Comparison of ENCODE assay signal across 8 cellular contexts in the genomic region with DNA sequence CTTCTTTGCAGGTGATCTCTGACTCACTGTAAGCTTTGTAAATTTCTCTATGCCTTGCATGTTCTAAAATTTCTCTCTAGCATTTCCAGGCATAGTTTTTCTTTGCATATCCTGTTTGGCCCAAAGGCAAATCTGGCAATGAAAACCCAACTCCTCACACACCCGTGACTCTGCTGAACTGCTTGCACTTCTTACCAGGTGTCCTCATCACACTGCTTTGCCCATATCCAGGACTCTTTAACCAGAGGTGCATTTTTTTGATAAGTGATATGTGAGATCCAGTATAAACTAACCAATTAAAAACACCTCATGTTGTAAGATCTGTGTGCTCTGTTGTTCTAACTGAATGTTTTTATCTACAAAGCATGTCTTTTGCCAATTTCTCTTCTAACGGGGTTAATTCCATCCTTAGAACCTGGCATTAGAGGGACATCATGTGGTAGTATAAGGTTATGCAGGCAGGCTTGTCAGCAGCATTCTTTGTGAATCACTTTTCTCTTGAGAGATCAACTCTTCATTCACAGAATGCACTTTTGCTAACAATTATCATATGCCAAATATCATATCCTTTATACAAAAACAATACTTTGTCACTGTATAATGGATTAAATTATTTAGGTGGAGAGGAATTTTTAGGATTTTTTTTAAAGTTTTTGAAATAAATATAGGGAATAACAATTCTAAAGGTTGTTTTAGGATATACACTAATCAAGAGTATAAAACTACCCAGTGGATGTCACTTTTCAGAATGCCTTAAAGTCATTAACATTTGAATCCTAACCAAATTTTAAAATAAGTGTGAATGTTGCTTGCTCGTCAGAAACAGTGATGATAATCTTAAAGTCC. TPM values are rescaled to one million over a fixed set of nuclear protein-coding genes. Genes with fewer than 3 reads are reported as not detected.
DNase-seq lines count a peak whose midpoint lies in the region; ATAC-seq and TF ChIP-seq lines count a peak whose summit lies in the region.

No MANE protein-coding gene starts in this region.

- BruUV-seq in MCF 10A (replicated peaks; lab: Mats Ljungman, UMichigan), result no TSS peak

- no peaks in the 10 kb centered on the region for H3K9me3 Mint-ChIP-seq in MCF 10A (ENCODE audit: unreplicated experiment)
- no peaks in the 10 kb centered on the region for H3K9me3 Mint-ChIP-seq in activated CD4-positive, alpha-beta memory T cell treated with anti-CD3 and anti-CD28 coated beads for 36 hours

- H3K27me3 Mint-ChIP-seq in MCF 10A (ENCODE audit: insufficient read depth, unreplicated experiment), result no peaks in the 10 kb centered on the region
- no peaks in the 10 kb centered on the region for H3K27me3 Mint-ChIP-seq in activated CD4-positive, alpha-beta memory T cell treated with anti-CD3 and anti-CD28 coated beads for 36 hours

- ATAC-seq in GM19328 (IDR thresholded peaks at IDR 0.05; ENCODE audit: unreplicated experiment), result peak; percentile 82
- ATAC-seq in HG03139 (IDR thresholded peaks at IDR 0.05; ENCODE audit: unreplicated experiment), result peak; percentile 76
- ATAC-seq in left lobe of liver, result peak; percentile 88

- no peaks in the 10 kb centered on the region for H3K36me3 Mint-ChIP-seq in MCF 10A (ENCODE audit: insufficient read depth, unreplicated experiment)
- H3K36me3 Mint-ChIP-seq in activated CD4-positive, alpha-beta memory T cell treated with anti-CD3 and anti-CD28 coated beads for 36 hours, result no peaks in the 10 kb centered on the region

- peaks cover 15% of the 10 kb centered on the region for H3K4me1 Mint-ChIP-seq in MCF 10A (ENCODE audit: insufficient read depth, unreplicated experiment)
- no peaks in the 10 kb centered on the region for H3K4me1 Mint-ChIP-seq in activated CD4-positive, alpha-beta memory T cell treated with anti-CD3 and anti-CD28 coated beads for 36 hours (ENCODE audit: low read depth)

- H3K4me3 Mint-ChIP-seq in MCF 10A (ENCODE audit: unreplicated experiment), result no peak overlapping the region
- H3K4me3 Mint-ChIP-seq in activated CD4-positive, alpha-beta memory T cell treated with anti-CD3 and anti-CD28 coated beads for 36 hours, result no peak overlapping the region

- intact Hi-C loops in MCF 10A (cut with micrococcal nuclease), result loop anchor here (2.0 to 10.0 kb wide), 3 partner anchors 75 to 1519 kb away; a partner anchor contains a TSS
- intact Hi-C loops in activated CD4-positive, alpha-beta memory T cell treated with anti-CD3 and anti-CD28 coated beads for 36 hours (cut with micrococcal nuclease), result loop anchor here (1.0 to 10.0 kb wide), 5 partner anchors 20 to 1518 kb away; a partner anchor contains a TSS

- no peak overlapping the region for H3K27ac Mint-ChIP-seq in MCF 10A (ENCODE audit: low read depth, unreplicated experiment)
- no peak overlapping the region for H3K27ac Mint-ChIP-seq in activated CD4-positive, alpha-beta memory T cell treated with anti-CD3 and anti-CD28 coated beads for 36 hours

- peak; percentile 16 for DNase-seq in DMS114 treated with DMSO at 0.1 percent for 48 hours (lab: John Stamatoyannopoulos, UW; ENCODE audit: unreplicated experiment)
- DNase-seq in NCI-H345 treated with DMSO at 0.1 percent for 48 hours (lab: John Stamatoyannopoulos, UW; ENCODE audit: unreplicated experiment), result peak; percentile 16
- peak; percentile 70 for DNase-seq in MCF 10A (ENCODE audit: unreplicated experiment)
- DNase-seq in left lobe of liver (ENCODE audit: low spot score), result no peak
- no peak for DNase-seq in activated CD4-positive, alpha-beta memory T cell treated with anti-CD3 and anti-CD28 coated beads for 36 hours
- DNase-seq in activated naive CD4-positive, alpha-beta T cell treated with anti-CD3 and anti-CD28 coated beads, Interleukin-2, amount 50 U/mL, for 16 hours, result no peak

- POLR2A ChIA-PET in MCF 10A (lab: Yijun Ruan, JAX), result interaction anchor here (0.6 kb wide), 1 partner anchor 1260 kb away, joined by 4 read pairs; no protein-coding TSS in a partner anchor
- POLR2A ChIA-PET in activated CD4-positive, alpha-beta memory T cell treated with anti-CD3 and anti-CD28 coated beads for 36 hours (lab: Charles Lee), result interaction anchor here (0.8 kb wide), 1 partner anchor 14 kb away, joined by 3 read pairs; no protein-coding TSS in a partner anchor

- TF ChIP-seq CTCF in MCF 10A (IDR thresholded peaks at IDR 0.05; ENCODE audit: unreplicated experiment), result peak; percentile 75

- CTCF ChIA-PET in MCF 10A (lab: Yijun Ruan, JAX), result interaction anchor here (0.6 to 1.0 kb wide), 5 partner anchors 23 to 1935 kb away, joined by 3 to 4 read pairs (median 3); no protein-coding TSS in a partner anchor
- CTCF ChIA-PET in activated CD4-positive, alpha-beta memory T cell treated with anti-CD3 and anti-CD28 coated beads for 36 hours (lab: Charles Lee), result interaction anchor here (1.0 kb wide), 1 partner anchor 1520 kb away, joined by 3 read pairs; no protein-coding TSS in a partner anchor

RNA-seq across cellular contexts. Expression of a gene that starts 20.8 kb away (rescaled TPM):
- total RNA-seq in MCF 10A (2022) (88.7 and 95.0 TPM in 2 replicates), left lobe of liver (15.6 TPM)
- total RNA-seq in activated CD4-positive, alpha-beta memory T cell treated with anti-CD3 and anti-CD28 coated beads for 36 hours, result 10 to 100 TPM; 42.4 to 44.6 TPM

Comparison
In these comparisons a context has a peak if more than half of its experiments do, and no peak if none do; other contexts are left out.
1. DNase-seq: peak in DMS114 treated with DMSO at 0.1 percent for 48 hours (single experiment), NCI-H345 treated with DMSO at 0.1 percent for 48 hours (single experiment) and MCF 10A (single experiment); none in left lobe of liver (single experiment), activated CD4-positive, alpha-beta memory T cell treated with anti-CD3 and anti-CD28 coated beads for 36 hours (single experiment) and activated naive CD4-positive, alpha-beta T cell treated with anti-CD3 and anti-CD28 coated beads, Interleukin-2, amount 50 U/mL, for 16 hours (single experiment).
2. Peak in every context shown above with its lines, with median percentiles within 50 percentile points of each other: ATAC-seq.